ENCODE assay signal across 1 cellular context in the genomic region with DNA sequence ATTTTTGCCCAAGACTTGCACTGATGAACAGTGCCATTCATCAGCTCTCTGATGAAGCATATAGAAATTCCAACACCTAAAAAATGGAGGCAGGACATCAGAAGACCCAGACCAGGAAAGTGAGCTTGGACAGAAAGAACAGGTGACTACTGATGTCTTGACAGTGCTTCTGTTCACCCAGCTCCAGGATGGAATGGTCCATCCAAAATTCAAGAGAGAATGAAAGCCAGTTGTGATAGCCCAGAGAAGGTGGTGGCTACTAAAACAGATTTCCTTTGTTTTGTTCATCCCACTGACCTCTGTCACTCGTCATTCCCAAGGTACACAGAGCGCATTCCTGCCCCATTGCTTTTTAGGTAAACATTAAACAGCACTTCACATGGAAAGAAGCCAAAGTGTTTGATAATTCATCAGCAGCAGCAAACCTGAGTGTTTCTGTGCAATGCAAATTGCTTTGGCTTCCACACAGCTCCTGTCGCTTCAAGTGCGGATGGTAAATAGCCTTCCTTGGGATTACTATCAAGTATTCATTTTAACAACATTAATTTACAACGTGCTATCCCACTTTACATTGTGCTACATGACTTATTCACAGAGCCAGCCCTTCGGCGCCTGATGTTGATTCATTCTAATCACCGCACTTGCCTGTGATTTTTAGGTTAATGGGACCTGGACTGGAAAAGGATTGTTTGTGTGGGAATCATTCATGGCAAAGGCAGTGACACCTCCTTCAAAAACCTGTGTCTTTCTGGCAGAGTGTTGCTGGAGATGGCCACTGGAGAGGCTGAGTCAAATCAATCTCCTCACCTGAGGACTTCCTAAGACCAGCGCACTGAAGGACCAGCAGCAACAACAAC.
TF ChIP-seq lines count a peak whose summit lies in the region.

No MANE protein-coding gene starts in this region.

TF ChIP-seq in HepG2, 621 proteins besides CTCF, POLR2A, EP300 and RAD21 (continued from another document and continues in another):
- no peak for TF ChIP-seq NRL (CRISPR knock-in tag; IDR thresholded peaks at IDR 0.05; ENCODE audit: borderline replicate concordance)
- TF ChIP-seq, protein P1, sequence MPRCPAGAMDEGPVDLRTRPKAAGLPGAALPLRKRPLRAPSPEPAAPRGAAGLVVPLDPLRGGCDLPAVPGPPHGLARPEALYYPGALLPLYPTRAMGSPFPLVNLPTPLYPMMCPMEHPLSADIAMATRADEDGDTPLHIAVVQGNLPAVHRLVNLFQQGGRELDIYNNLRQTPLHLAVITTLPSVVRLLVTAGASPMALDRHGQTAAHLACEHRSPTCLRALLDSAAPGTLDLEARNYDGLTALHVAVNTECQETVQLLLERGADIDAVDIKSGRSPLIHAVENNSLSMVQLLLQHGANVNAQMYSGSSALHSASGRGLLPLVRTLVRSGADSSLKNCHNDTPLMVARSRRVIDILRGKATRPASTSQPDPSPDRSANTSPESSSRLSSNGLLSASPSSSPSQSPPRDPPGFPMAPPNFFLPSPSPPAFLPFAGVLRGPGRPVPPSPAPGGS (CRISPR knock-in tag; IDR thresholded peaks at IDR 0.05): peak; percentile 35; the same call in 1 of the 2 replicates
- TF ChIP-seq, protein P2, sequence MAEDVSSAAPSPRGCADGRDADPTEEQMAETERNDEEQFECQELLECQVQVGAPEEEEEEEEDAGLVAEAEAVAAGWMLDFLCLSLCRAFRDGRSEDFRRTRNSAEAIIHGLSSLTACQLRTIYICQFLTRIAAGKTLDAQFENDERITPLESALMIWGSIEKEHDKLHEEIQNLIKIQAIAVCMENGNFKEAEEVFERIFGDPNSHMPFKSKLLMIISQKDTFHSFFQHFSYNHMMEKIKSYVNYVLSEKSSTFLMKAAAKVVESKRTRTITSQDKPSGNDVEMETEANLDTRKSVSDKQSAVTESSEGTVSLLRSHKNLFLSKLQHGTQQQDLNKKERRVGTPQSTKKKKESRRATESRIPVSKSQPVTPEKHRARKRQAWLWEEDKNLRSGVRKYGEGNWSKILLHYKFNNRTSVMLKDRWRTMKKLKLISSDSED (CRISPR knock-in tag; IDR thresholded peaks at IDR 0.05): no peak
- TF ChIP-seq, protein P3, sequence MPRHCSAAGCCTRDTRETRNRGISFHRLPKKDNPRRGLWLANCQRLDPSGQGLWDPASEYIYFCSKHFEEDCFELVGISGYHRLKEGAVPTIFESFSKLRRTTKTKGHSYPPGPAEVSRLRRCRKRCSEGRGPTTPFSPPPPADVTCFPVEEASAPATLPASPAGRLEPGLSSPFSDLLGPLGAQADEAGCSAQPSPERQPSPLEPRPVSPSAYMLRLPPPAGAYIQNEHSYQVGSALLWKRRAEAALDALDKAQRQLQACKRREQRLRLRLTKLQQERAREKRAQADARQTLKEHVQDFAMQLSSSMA (CRISPR knock-in tag; IDR thresholded peaks at IDR 0.05): no peak
- TF ChIP-seq NR2F6 (IDR thresholded peaks at IDR 0.05): peak; percentile 96
- peak; percentile 99 for TF ChIP-seq NR2F6 (CRISPR knock-in tag; IDR thresholded peaks at IDR 0.05)
- peak; percentile 78; the same call in 1 of the 2 replicates for TF ChIP-seq KMT2A (CRISPR knock-in tag; IDR thresholded peaks at IDR 0.05)
- TF ChIP-seq HIVEP1 (CRISPR knock-in tag; IDR thresholded peaks at IDR 0.05): no peak
- TF ChIP-seq PHF8 (CRISPR knock-in tag; IDR thresholded peaks at IDR 0.05): peak; percentile 59; the same call in 1 of the 2 replicates
- TF ChIP-seq, protein P4, sequence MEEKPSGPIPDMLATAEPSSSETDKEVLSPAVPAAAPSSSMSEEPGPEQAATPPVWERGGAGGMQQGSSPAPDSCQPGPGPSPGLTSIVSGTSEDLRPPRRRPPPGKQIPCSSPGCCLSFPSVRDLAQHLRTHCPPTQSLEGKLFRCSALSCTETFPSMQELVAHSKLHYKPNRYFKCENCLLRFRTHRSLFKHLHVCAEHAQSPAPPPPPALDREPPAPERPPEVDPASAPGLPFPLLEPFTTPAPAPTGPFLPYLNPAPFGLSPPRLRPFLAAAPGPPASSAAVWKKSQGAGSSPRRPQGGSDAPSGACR (CRISPR knock-in tag; IDR thresholded peaks at IDR 0.05): no peak
- TF ChIP-seq ARID2 (CRISPR knock-in tag; IDR thresholded peaks at IDR 0.05; ENCODE audit: borderline replicate concordance): no peak
- TF ChIP-seq, protein P5, sequence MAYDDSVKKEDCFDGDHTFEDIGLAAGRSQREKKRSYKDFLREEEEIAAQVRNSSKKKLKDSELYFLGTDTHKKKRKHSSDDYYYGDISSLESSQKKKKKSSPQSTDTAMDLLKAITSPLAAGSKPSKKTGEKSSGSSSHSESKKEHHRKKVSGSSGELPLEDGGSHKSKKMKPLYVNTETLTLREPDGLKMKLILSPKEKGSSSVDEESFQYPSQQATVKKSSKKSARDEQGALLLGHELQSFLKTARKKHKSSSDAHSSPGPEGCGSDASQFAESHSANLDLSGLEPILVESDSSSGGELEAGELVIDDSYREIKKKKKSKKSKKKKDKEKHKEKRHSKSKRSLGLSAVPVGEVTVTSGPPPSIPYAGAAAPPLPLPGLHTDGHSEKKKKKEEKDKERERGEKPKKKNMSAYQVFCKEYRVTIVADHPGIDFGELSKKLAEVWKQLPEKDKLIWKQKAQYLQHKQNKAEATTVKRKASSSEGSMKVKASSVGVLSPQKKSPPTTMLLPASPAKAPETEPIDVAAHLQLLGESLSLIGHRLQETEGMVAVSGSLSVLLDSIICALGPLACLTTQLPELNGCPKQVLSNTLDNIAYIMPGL (CRISPR knock-in tag; IDR thresholded peaks at IDR 0.05; ENCODE audit: borderline replicate concordance in 1 of 2, low read depth in 1 of 2): peak in 1 of 2 experiments; percentile 38; a peak in 1 of 4 replicates
- TF ChIP-seq, protein P6, sequence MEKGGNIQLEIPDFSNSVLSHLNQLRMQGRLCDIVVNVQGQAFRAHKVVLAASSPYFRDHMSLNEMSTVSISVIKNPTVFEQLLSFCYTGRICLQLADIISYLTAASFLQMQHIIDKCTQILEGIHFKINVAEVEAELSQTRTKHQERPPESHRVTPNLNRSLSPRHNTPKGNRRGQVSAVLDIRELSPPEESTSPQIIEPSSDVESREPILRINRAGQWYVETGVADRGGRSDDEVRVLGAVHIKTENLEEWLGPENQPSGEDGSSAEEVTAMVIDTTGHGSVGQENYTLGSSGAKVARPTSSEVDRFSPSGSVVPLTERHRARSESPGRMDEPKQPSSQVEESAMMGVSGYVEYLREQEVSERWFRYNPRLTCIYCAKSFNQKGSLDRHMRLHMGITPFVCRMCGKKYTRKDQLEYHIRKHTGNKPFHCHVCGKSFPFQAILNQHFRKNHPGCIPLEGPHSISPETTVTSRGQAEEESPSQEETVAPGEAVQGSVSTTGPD (CRISPR knock-in tag; IDR thresholded peaks at IDR 0.05): no peak
- no peak for TF ChIP-seq ZNF557 (CRISPR knock-in tag; IDR thresholded peaks at IDR 0.05)
- TF ChIP-seq NFE2L2 (IDR thresholded peaks at IDR 0.05; ENCODE audit: low read length): no peak
- 0 out of 2 replicates have a peak, but pooled peaks have one; percentile 27 for TF ChIP-seq ZNF451 (CRISPR knock-in tag; IDR thresholded peaks at IDR 0.05)
- TF ChIP-seq, protein P7, sequence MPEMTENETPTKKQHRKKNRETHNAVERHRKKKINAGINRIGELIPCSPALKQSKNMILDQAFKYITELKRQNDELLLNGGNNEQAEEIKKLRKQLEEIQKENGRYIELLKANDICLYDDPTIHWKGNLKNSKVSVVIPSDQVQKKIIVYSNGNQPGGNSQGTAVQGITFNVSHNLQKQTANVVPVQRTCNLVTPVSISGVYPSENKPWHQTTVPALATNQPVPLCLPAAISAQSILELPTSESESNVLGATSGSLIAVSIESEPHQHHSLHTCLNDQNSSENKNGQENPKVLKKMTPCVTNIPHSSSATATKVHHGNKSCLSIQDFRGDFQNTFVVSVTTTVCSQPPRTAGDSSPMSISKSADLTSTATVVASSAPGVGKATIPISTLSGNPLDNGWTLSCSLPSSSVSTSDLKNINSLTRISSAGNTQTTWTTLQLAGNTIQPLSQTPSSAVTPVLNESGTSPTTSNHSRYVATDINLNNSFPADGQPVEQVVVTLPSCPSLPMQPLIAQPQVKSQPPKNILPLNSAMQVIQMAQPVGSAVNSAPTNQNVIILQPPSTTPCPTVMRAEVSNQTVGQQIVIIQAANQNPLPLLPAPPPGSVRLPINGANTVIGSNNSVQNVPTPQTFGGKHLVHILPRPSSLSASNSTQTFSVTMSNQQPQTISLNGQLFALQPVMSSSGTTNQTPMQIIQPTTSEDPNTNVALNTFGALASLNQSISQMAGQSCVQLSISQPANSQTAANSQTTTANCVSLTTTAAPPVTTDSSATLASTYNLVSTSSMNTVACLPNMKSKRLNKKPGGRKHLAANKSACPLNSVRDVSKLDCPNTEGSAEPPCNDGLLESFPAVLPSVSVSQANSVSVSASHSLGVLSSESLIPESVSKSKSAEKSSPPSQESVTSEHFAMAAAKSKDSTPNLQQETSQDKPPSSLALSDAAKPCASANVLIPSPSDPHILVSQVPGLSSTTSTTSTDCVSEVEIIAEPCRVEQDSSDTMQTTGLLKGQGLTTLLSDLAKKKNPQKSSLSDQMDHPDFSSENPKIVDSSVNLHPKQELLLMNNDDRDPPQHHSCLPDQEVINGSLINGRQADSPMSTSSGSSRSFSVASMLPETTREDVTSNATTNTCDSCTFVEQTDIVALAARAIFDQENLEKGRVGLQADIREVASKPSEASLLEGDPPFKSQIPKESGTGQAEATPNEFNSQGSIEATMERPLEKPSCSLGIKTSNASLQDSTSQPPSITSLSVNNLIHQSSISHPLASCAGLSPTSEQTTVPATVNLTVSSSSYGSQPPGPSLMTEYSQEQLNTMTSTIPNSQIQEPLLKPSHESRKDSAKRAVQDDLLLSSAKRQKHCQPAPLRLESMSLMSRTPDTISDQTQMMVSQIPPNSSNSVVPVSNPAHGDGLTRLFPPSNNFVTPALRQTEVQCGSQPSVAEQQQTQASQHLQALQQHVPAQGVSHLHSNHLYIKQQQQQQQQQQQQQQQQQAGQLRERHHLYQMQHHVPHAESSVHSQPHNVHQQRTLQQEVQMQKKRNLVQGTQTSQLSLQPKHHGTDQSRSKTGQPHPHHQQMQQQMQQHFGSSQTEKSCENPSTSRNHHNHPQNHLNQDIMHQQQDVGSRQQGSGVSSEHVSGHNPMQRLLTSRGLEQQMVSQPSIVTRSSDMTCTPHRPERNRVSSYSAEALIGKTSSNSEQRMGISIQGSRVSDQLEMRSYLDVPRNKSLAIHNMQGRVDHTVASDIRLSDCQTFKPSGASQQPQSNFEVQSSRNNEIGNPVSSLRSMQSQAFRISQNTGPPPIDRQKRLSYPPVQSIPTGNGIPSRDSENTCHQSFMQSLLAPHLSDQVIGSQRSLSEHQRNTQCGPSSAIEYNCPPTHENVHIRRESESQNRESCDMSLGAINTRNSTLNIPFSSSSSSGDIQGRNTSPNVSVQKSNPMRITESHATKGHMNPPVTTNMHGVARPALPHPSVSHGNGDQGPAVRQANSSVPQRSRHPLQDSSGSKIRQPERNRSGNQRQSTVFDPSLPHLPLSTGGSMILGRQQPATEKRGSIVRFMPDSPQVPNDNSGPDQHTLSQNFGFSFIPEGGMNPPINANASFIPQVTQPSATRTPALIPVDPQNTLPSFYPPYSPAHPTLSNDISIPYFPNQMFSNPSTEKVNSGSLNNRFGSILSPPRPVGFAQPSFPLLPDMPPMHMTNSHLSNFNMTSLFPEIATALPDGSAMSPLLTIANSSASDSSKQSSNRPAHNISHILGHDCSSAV (CRISPR knock-in tag; IDR thresholded peaks at IDR 0.05; ENCODE audit: borderline replicate concordance): peak; percentile 56; the same call in 1 of the 2 replicates
- no peak for TF ChIP-seq NR3C1 (CRISPR knock-in tag; IDR thresholded peaks at IDR 0.05)
- TF ChIP-seq PITX1 (CRISPR knock-in tag; IDR thresholded peaks at IDR 0.05): peak; percentile 70; the same call in 1 of the 2 replicates
- TF ChIP-seq HHEX (CRISPR knock-in tag; IDR thresholded peaks at IDR 0.05): peak; percentile 85
- no peak for TF ChIP-seq SMARCE1 (IDR thresholded peaks at IDR 0.05; ENCODE audit: borderline replicate concordance)
- TF ChIP-seq, protein P8, sequence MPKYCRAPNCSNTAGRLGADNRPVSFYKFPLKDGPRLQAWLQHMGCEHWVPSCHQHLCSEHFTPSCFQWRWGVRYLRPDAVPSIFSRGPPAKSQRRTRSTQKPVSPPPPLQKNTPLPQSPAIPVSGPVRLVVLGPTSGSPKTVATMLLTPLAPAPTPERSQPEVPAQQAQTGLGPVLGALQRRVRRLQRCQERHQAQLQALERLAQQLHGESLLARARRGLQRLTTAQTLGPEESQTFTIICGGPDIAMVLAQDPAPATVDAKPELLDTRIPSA (CRISPR knock-in tag; IDR thresholded peaks at IDR 0.05; ENCODE audit: borderline replicate concordance): no peak
- no peak for TF ChIP-seq SMARCC2 (IDR thresholded peaks at IDR 0.05)
- TF ChIP-seq, protein P9, sequence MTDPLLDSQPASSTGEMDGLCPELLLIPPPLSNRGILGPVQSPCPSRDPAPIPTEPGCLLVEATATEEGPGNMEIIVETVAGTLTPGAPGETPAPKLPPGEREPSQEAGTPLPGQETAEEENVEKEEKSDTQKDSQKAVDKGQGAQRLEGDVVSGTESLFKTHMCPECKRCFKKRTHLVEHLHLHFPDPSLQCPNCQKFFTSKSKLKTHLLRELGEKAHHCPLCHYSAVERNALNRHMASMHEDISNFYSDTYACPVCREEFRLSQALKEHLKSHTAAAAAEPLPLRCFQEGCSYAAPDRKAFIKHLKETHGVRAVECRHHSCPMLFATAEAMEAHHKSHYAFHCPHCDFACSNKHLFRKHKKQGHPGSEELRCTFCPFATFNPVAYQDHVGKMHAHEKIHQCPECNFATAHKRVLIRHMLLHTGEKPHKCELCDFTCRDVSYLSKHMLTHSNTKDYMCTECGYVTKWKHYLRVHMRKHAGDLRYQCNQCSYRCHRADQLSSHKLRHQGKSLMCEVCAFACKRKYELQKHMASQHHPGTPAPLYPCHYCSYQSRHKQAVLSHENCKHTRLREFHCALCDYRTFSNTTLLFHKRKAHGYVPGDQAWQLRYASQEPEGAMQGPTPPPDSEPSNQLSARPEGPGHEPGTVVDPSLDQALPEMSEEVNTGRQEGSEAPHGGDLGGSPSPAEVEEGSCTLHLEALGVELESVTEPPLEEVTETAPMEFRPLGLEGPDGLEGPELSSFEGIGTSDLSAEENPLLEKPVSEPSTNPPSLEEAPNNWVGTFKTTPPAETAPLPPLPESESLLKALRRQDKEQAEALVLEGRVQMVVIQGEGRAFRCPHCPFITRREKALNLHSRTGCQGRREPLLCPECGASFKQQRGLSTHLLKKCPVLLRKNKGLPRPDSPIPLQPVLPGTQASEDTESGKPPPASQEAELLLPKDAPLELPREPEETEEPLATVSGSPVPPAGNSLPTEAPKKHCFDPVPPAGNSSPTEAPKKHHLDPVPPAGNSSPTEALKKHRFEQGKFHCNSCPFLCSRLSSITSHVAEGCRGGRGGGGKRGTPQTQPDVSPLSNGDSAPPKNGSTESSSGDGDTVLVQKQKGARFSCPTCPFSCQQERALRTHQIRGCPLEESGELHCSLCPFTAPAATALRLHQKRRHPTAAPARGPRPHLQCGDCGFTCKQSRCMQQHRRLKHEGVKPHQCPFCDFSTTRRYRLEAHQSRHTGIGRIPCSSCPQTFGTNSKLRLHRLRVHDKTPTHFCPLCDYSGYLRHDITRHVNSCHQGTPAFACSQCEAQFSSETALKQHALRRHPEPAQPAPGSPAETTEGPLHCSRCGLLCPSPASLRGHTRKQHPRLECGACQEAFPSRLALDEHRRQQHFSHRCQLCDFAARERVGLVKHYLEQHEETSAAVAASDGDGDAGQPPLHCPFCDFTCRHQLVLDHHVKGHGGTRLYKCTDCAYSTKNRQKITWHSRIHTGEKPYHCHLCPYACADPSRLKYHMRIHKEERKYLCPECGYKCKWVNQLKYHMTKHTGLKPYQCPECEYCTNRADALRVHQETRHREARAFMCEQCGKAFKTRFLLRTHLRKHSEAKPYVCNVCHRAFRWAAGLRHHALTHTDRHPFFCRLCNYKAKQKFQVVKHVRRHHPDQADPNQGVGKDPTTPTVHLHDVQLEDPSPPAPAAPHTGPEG (CRISPR knock-in tag; IDR thresholded peaks at IDR 0.05): no peak
- TF ChIP-seq HNRNPK (IDR thresholded peaks at IDR 0.05; ENCODE audit: low read depth, low read length, poor library complexity, severe bottlenecking): no peak
- TF ChIP-seq ZNF713 (CRISPR knock-in tag; IDR thresholded peaks at IDR 0.05): 0 out of 2 replicates have a peak, but pooled peaks have one; percentile 39
- peak; percentile 92 for TF ChIP-seq SIX4 (CRISPR knock-in tag; IDR thresholded peaks at IDR 0.05)
- peak; percentile 97 for TF ChIP-seq SAP130 (CRISPR knock-in tag; IDR thresholded peaks at IDR 0.05; ENCODE audit: low read depth)
- TF ChIP-seq BHLHE40 (IDR thresholded peaks at IDR 0.05; ENCODE audit: low read length): peak; percentile 79; the same call in 1 of the 2 replicates
